8 cellular contexts compared by ENCODE assay signal in genomic region chr15:55846108-55846707, GRCh38.
DNase-seq lines count a peak whose midpoint lies in the region; ATAC-seq and TF ChIP-seq lines count a peak whose summit lies in the region.

No MANE protein-coding gene starts in this region.

- H3K36me3 Mint-ChIP-seq in endodermal cell (ENCODE audit: low read depth) (peaks cover 24% of the 10 kb centered on the region), mesothelial cell of epicardium (peaks cover 35% of the 10 kb centered on the region)

- H3K4me3 ChIP-seq in endodermal cell (ENCODE audit: low read length), result no peak overlapping the region

- intact Hi-C loops in Right ventricle myocardium inferior (cut with DNase I), result loop anchor here (2.0 to 5.0 kb wide), 2 partner anchors 59 to 197 kb away; no protein-coding TSS in a partner anchor
- intact Hi-C loops in cardiac septum (cut with DNase I), result loop anchor here (5.0 kb wide), 1 partner anchor 199 kb away; no protein-coding TSS in a partner anchor

- peaks cover 20% of the 10 kb centered on the region for H3K9me3 ChIP-seq in endodermal cell (ENCODE audit: control insufficient read depth, low read length)

- H3K27ac Mint-ChIP-seq in endodermal cell, result no peak overlapping the region
- H3K27ac Mint-ChIP-seq in mesothelial cell of epicardium, result peak overlapping the region; percentile 0

- peak; percentile 42 for ATAC-seq in Right ventricle myocardium inferior

- CTCF ChIA-PET in HEK293T (lab: Yijun Ruan, JAX), result interaction anchor here (0.6 to 1.2 kb wide), 7 partner anchors 20 to 196 kb away, joined by 3 to 4 read pairs (median 3); no protein-coding TSS in a partner anchor

- H3K36me3 ChIP-seq in endodermal cell (ENCODE audit: control insufficient read depth, insufficient read depth, low read length), result peaks cover 3% of the 10 kb centered on the region

- no peak overlapping the region for H3K27ac ChIP-seq in endodermal cell (ENCODE audit: low read depth, low read length)

- H3K9me3 Mint-ChIP-seq in endodermal cell, result peaks cover 17% of the 10 kb centered on the region
- H3K9me3 Mint-ChIP-seq in mesothelial cell of epicardium, result peaks cover 17% of the 10 kb centered on the region

- H3K9ac ChIP-seq in endodermal cell (ENCODE audit: extremely low read depth, low read length, poor library complexity, severe bottlenecking), result no peak overlapping the region

- POLR2A ChIA-PET in HEK293T (lab: Yijun Ruan, JAX), result no interaction called here

- H3K4me1 Mint-ChIP-seq in endodermal cell (peaks cover 1% of the 10 kb centered on the region), mesothelial cell of epicardium (peaks cover 18% of the 10 kb centered on the region)

- H3K27me3 ChIP-seq in endodermal cell (ENCODE audit: control insufficient read depth, insufficient read depth, low read length, poor library complexity, severe bottlenecking), result peaks cover 44% of the 10 kb centered on the region

- H3K27me3 Mint-ChIP-seq in endodermal cell (ENCODE audit: insufficient read depth), result peaks cover 32% of the 10 kb centered on the region
- no peaks in the 10 kb centered on the region for H3K27me3 Mint-ChIP-seq in mesothelial cell of epicardium (ENCODE audit: low read depth)

- no peaks in the 10 kb centered on the region for H3K4me1 ChIP-seq in endodermal cell (ENCODE audit: control insufficient read depth, insufficient read depth, low read length)

- 66 to 72% methylated on average over 5 of the region's 5 CpGs for WGBS in endodermal cell (ENCODE audit: insufficient coverage in 1 of 2, insufficient read length in 1 of 2), 2 experiments

- H3K4me3 Mint-ChIP-seq in endodermal cell, result no peak overlapping the region
- no peak overlapping the region for H3K4me3 Mint-ChIP-seq in mesothelial cell of epicardium

- TF ChIP-seq CTCF in endodermal cell (conservative IDR thresholded peaks at IDR 0.05), result peak; percentile 95
- TF ChIP-seq CTCF in mesothelial cell of epicardium (IDR thresholded peaks at IDR 0.05; ENCODE audit: unreplicated experiment), result peak; percentile 95

- DNase-seq in Right ventricle myocardium inferior (ENCODE audit: missing footprints) (no peak), cardiac septum (ENCODE audit: low spot score) (no peak), HEK293T (ENCODE audit: extremely low spot score) (peak; percentile 46), NCI-H1417 (lab: John Stamatoyannopoulos, UW) (peak; percentile 66 to 92 (median 71)), T-helper 1 cell (peak in 3 of 5 donors; percentile 29 to 62 (median 34)), endodermal cell (peak; percentile 84), mesothelial cell of epicardium (ENCODE audit: low spot score in 2 of 2, unreplicated experiment in 2 of 2) (no peak), ureter (ENCODE audit: low spot score) (peak; percentile 67)

TF ChIP-seq in HEK293T, 16 proteins besides CTCF, POLR2A, EP300 and RAD21:
- TF ChIP-seq L3MBTL2 (conservative IDR thresholded peaks at IDR 0.05) (no peak), SP1 (IDR thresholded peaks at IDR 0.05) (no peak), LEF1 (IDR thresholded peaks at IDR 0.05; ENCODE audit: borderline replicate concordance) (no peak), PKNOX1 (IDR thresholded peaks at IDR 0.05) (no peak), ZNF384 (IDR thresholded peaks at IDR 0.05) (no peak), SUZ12 (IDR thresholded peaks at IDR 0.05) (no peak), FOXA1 (IDR thresholded peaks at IDR 0.05) (no peak), FOXM1 (IDR thresholded peaks at IDR 0.05; ENCODE audit: borderline replicate concordance) (no peak), ELF4 (IDR thresholded peaks at IDR 0.05) (no peak), TARDBP (IDR thresholded peaks at IDR 0.05) (no peak), BHLHE40 (IDR thresholded peaks at IDR 0.05; ENCODE audit: borderline replicate concordance) (no peak), NFRKB (IDR thresholded peaks at IDR 0.05) (no peak), HDGF (IDR thresholded peaks at IDR 0.05; ENCODE audit: borderline replicate concordance) (no peak), ARNT (IDR thresholded peaks at IDR 0.05) (no peak), CTBP1 (IDR thresholded peaks at IDR 0.05; ENCODE audit: borderline replicate concordance) (no peak), FOXK2 (IDR thresholded peaks at IDR 0.05) (no peak)
TF ChIP-seq in HEK293T: peak in this region for 0.

Comparison
In these comparisons a context has a peak if more than half of its experiments do, and no peak if none do; other contexts are left out.
1. DNase-seq: peak in HEK293T (single experiment), NCI-H1417 (3 of 3), T-helper 1 cell (3 of 5), endodermal cell (single experiment) and ureter (single experiment); none in Right ventricle myocardium inferior (single experiment), cardiac septum (single experiment) and mesothelial cell of epicardium (0 of 2).